Comparison of ENCODE assay signal across 10 cellular contexts in genomic region chr12:47302111-47302597, GRCh38.
DNase-seq lines count a peak whose midpoint lies in the region; ATAC-seq and TF ChIP-seq lines count a peak whose summit lies in the region.
"Had no signal": no experiment of that assay in that cellular context is flagged by ENCODE, and none has a peak within 500 bp of the region (broad histone marks: within the 10 kb centered on the region; RNA-seq: fewer than 3 reads in every experiment).

No MANE protein-coding gene starts in this region.

- DNase-seq in left kidney (ENCODE audit: low read depth, low spot score) = peak; percentile 37
- no peak for DNase-seq in NK-92 (lab: John Stamatoyannopoulos, UW; ENCODE audit: unreplicated experiment)
- DNase-seq in KG1 (lab: John Stamatoyannopoulos, UW) = no peak
- DNase-seq in SIG-M5 (lab: John Stamatoyannopoulos, UW) = no peak
- no peak for DNase-seq in WERI-Rb-1
- DNase-seq: NCI-H446 had no signal

- no peaks in the 10 kb centered on the region for H3K9me3 ChIP-seq in WERI-Rb-1 (ENCODE audit: severe bottlenecking)

- ATAC-seq in GM18505 (IDR thresholded peaks at IDR 0.05; ENCODE audit: unreplicated experiment) = peak; percentile 73
- ATAC-seq in GM21390 (IDR thresholded peaks at IDR 0.05; ENCODE audit: unreplicated experiment) = peak; percentile 53
- peak; percentile 73 for ATAC-seq in HG03558 (IDR thresholded peaks at IDR 0.05; ENCODE audit: extremely low read depth, unreplicated experiment)

- no peak for TF ChIP-seq CTCF in WERI-Rb-1 (IDR thresholded peaks at IDR 0.05; ENCODE audit: low read depth, low read length)

- no peak for TF ChIP-seq POLR2A in GM18505 (IDR thresholded peaks at IDR 0.05; ENCODE audit: borderline replicate concordance, extremely low read depth, insufficient read depth, insufficient read length)

- H3K27me3 ChIP-seq in WERI-Rb-1 (ENCODE audit: insufficient read depth, low read depth, severe bottlenecking) = peaks cover 28% of the 10 kb centered on the region

- no peak overlapping the region for H3K4me3 ChIP-seq in WERI-Rb-1 (ENCODE audit: low read depth, low read length)

- no peaks in the 10 kb centered on the region for H3K36me3 ChIP-seq in WERI-Rb-1

- no peak overlapping the region for H3K27ac ChIP-seq in WERI-Rb-1
- H3K27ac ChIP-seq: epithelial cell of prostate had no signal
